ENCODE assay signal across 8 cellular contexts in the genomic region with DNA sequence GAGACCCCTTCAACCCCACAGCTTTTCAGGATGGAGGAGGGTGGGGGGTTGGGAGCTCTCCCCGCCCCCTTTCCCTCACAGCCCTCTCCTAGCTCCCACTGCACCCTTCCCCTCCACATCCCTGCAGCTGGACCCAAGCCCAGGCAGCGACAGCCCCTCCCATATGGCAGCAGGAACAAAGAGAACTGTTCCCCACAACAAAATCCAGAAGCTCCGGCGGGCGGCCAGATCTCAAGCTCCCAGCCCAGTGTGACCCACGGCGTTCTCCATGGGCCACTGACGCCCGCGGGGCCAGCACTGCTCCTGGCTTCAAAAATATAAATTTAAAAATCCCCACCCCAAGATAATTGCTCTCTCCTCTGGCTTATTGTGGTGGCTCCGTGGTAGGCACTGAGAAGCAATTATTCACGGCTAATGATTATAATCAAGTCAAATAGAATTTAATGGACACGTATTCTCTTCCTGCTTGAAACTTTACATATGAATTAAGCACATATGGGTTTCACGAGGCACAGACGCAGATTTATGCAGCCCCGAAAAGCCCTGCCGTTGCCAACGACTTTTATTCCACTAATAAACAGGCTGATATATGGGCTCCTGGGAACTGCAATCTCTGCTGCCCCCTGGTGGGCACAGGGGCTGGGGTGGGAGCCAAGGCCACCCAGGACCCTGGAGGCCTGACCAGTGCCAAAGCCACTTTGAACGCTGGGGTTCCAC. TPM values are rescaled to one million over a fixed set of nuclear protein-coding genes. Genes with fewer than 3 reads are reported as not detected.
DNase-seq lines count a peak whose midpoint lies in the region; ATAC-seq, FAIRE-seq and TF ChIP-seq lines count a peak whose summit lies in the region.

No MANE protein-coding gene starts in this region.

- no peak for ATAC-seq in GM21529 (IDR thresholded peaks at IDR 0.05; ENCODE audit: unreplicated experiment)

- H3F3A ChIP-seq in neural cell (ENCODE audit: insufficient read depth, low read length, poor library complexity, severe bottlenecking): no peaks in the 10 kb centered on the region

- no peak overlapping the region for H3K4me3 Mint-ChIP-seq in CD4-positive, alpha-beta memory T cell

- H3K27me3 Mint-ChIP-seq in CD4-positive, alpha-beta memory T cell: no peaks in the 10 kb centered on the region

- no peaks in the 10 kb centered on the region for H3K79me2 ChIP-seq in neural cell (replicated peaks; ENCODE audit: insufficient read depth, low read length)

- intact Hi-C loops in CD4-positive, alpha-beta memory T cell (cut with micrococcal nuclease): loop anchor here (1.0 kb wide), 3 partner anchors 148 to 380 kb away; a partner anchor contains a TSS

- no peaks in the 10 kb centered on the region for H3K36me3 ChIP-seq in CD4-positive, alpha-beta memory T cell (ENCODE audit: insufficient read depth, low read length)
- H3K36me3 ChIP-seq in neural cell (ENCODE audit: insufficient read depth, low read length): no peaks in the 10 kb centered on the region

- H3K9me3 ChIP-seq in CD4-positive, alpha-beta memory T cell (ENCODE audit: control insufficient read depth in 1 of 2, low read length in 2 of 2): no peaks in the 10 kb centered on the region
- no peaks in the 10 kb centered on the region for H3K9me3 ChIP-seq in neural cell (ENCODE audit: low read length)

- TF ChIP-seq RAD21 in neural cell (conservative IDR thresholded peaks at IDR 0.05): peak; percentile 97

- H3K27ac Mint-ChIP-seq in CD4-positive, alpha-beta memory T cell: no peak overlapping the region

- no peaks in the 10 kb centered on the region for H3K9me3 Mint-ChIP-seq in CD4-positive, alpha-beta memory T cell

- H3K4me3 ChIP-seq in CD4-positive, alpha-beta memory T cell (ENCODE audit: low read length in 2 of 2): no peak overlapping the region
- no peak overlapping the region for H3K4me3 ChIP-seq in neural cell (ENCODE audit: low read length)

- no peak overlapping the region for H3K27ac ChIP-seq in CD4-positive, alpha-beta memory T cell (ENCODE audit: low read depth, low read length)
- no peak overlapping the region for H3K27ac ChIP-seq in neural cell (ENCODE audit: low read length)

- peak; percentile 97 for TF ChIP-seq CTCF in neural cell (IDR thresholded peaks at IDR 0.05; ENCODE audit: poor library complexity, severe bottlenecking)

- no peak for FAIRE-seq in RCC 7860 (lab: Jason Lieb, UNC)

- H3K27me3 ChIP-seq in CD4-positive, alpha-beta memory T cell (ENCODE audit: insufficient read depth, low read length): no peaks in the 10 kb centered on the region
- no peaks in the 10 kb centered on the region for H3K27me3 ChIP-seq in neural cell (ENCODE audit: insufficient read depth, low read depth, low read length)

- H3K4me1 ChIP-seq in CD4-positive, alpha-beta memory T cell (ENCODE audit: insufficient read depth, low read length): no peaks in the 10 kb centered on the region

- no peaks in the 10 kb centered on the region for H4K20me1 ChIP-seq in neural cell (ENCODE audit: insufficient read depth)

- CTCF ChIA-PET in CD4-positive, alpha-beta memory T cell (lab: Charles Lee; ENCODE audit: partially characterized antibody): interaction anchor here (0.8 to 7.7 kb wide), 11 partner anchors 13 to 382 kb away, joined by 3 to 114 read pairs (median 4); a partner anchor contains a TSS

- DNase-seq in CD4-positive, alpha-beta memory T cell: peak; percentile 57 to 66 (median 63)
- DNase-seq in HuH-7 (ENCODE audit: low spot score): peak; percentile 81
- peak; percentile 25 for DNase-seq in RCC 7860 (ENCODE audit: low spot score)
- DNase-seq in activated T-helper 1 cell treated with anti-CD3 and anti-CD28 coated beads, Interleukin-2, amount 50 U/mL, for 16 hours (ENCODE audit: low read depth in 1 of 2, low spot score in 1 of 2): peak; percentile 52 to 58
- peak; percentile 68 for DNase-seq in fibroblast of peridontal ligament (ENCODE audit: extremely low read depth)
- DNase-seq in stimulated activated naive CD4-positive, alpha-beta T cell treated with Interleukin-2 at 50 U/mL for 16 hours (lab: John Stamatoyannopoulos, UW): peak; percentile 57

- no peak overlapping the region for H3K4me2 ChIP-seq in neural cell (ENCODE audit: low read length)

- TF ChIP-seq EP300 in neural cell (conservative IDR thresholded peaks at IDR 0.05; ENCODE audit: poor library complexity, severe bottlenecking): no peak

- no peak overlapping the region for H2AFZ ChIP-seq in neural cell (ENCODE audit: low read depth, low read length)

- no peaks in the 10 kb centered on the region for H3K9me2 ChIP-seq in neural cell (ENCODE audit: insufficient read depth, low read length)

- peaks cover 8 to 13% (median 9%) of the 10 kb centered on the region in 4 donors for H3K4me1 Mint-ChIP-seq in CD4-positive, alpha-beta memory T cell

- H3K9ac ChIP-seq in neural cell (ENCODE audit: low read length): peak overlapping the region; percentile 9

- H3K36me3 Mint-ChIP-seq in CD4-positive, alpha-beta memory T cell: no peaks in the 10 kb centered on the region

- POLR2A ChIA-PET in CD4-positive, alpha-beta memory T cell (lab: Charles Lee; ENCODE audit: partially characterized antibody): interaction anchor here (0.6 to 1.4 kb wide), 4 partner anchors 135 to 333 kb away, joined by 3 to 8 read pairs (median 4); no protein-coding TSS in a partner anchor

TF ChIP-seq in neural cell, 6 proteins besides CTCF, POLR2A, EP300 and RAD21:
- TF ChIP-seq, protein P1, sequence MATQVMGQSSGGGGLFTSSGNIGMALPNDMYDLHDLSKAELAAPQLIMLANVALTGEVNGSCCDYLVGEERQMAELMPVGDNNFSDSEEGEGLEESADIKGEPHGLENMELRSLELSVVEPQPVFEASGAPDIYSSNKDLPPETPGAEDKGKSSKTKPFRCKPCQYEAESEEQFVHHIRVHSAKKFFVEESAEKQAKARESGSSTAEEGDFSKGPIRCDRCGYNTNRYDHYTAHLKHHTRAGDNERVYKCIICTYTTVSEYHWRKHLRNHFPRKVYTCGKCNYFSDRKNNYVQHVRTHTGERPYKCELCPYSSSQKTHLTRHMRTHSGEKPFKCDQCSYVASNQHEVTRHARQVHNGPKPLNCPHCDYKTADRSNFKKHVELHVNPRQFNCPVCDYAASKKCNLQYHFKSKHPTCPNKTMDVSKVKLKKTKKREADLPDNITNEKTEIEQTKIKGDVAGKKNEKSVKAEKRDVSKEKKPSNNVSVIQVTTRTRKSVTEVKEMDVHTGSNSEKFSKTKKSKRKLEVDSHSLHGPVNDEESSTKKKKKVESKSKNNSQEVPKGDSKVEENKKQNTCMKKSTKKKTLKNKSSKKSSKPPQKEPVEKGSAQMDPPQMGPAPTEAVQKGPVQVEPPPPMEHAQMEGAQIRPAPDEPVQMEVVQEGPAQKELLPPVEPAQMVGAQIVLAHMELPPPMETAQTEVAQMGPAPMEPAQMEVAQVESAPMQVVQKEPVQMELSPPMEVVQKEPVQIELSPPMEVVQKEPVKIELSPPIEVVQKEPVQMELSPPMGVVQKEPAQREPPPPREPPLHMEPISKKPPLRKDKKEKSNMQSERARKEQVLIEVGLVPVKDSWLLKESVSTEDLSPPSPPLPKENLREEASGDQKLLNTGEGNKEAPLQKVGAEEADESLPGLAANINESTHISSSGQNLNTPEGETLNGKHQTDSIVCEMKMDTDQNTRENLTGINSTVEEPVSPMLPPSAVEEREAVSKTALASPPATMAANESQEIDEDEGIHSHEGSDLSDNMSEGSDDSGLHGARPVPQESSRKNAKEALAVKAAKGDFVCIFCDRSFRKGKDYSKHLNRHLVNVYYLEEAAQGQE (IDR thresholded peaks at IDR 0.05; ENCODE audit: borderline replicate concordance): no peak
- TF ChIP-seq TAF1 (IDR thresholded peaks at IDR 0.05; ENCODE audit: low read depth) (peak; percentile 26), EZH2 (IDR thresholded peaks at IDR 0.05; ENCODE audit: borderline replicate concordance, insufficient read depth, low read length, poor library complexity, severe bottlenecking) (no peak), POLR2AphosphoS5 (IDR thresholded peaks at IDR 0.05) (no peak), SMC3 (conservative IDR thresholded peaks at IDR 0.05; ENCODE audit: poor library complexity) (peak; percentile 99)

RNA-seq across cellular contexts. Expression of a gene that starts 17.6 kb away (rescaled TPM):
- 1 to 10 TPM; 8.1 to 8.7 TPM for total RNA-seq in CD4-positive, alpha-beta memory T cell
- 1 to 10 TPM; 5.0 to 6.5 TPM for polyA plus RNA-seq in CD4-positive, alpha-beta memory T cell
- polyA plus RNA-seq in neural cell: 19.9 and 30.8 TPM in 2 replicates
- 7.8 and 8.2 TPM in 2 replicates for polyA minus RNA-seq in neural cell

RNA-seq across cellular contexts. Expression of a gene that starts 37.6 kb away (rescaled TPM):
- 100 to 1,000 TPM in 1 of 2 experiments, 10 to 100 TPM in 1; 97.4 to 106 TPM for total RNA-seq in CD4-positive, alpha-beta memory T cell
- 10 to 100 TPM; 37.1 to 98.8 TPM for polyA plus RNA-seq in CD4-positive, alpha-beta memory T cell
- polyA plus RNA-seq in neural cell: 161 and 174 TPM in 2 replicates
- 116 and 139 TPM in 2 replicates for polyA minus RNA-seq in neural cell

RNA-seq across cellular contexts. Expression of a gene that starts 58.2 kb away (rescaled TPM):
- 100 to 1,000 TPM; 149 to 152 TPM for total RNA-seq in CD4-positive, alpha-beta memory T cell
- 100 to 1,000 TPM; 198 to 202 TPM for polyA plus RNA-seq in CD4-positive, alpha-beta memory T cell
- polyA plus RNA-seq in neural cell: 0.89 TPM in 1 of 2 replicates, not detected in the other
- 0.73 and 0.81 TPM in 2 replicates for polyA minus RNA-seq in neural cell

Comparison
In these comparisons a context has a peak if more than half of its experiments do, and no peak if none do; other contexts are left out.
1. DNase-seq: peak in every context shown above with its lines; median percentile 81 in HuH-7; 68 in fibroblast of peridontal ligament; 63 in CD4-positive, alpha-beta memory T cell; 57 in stimulated activated naive CD4-positive, alpha-beta T cell treated with Interleukin-2 at 50 U/mL for 16 hours; 55 in activated T-helper 1 cell treated with anti-CD3 and anti-CD28 coated beads, Interleukin-2, amount 50 U/mL, for 16 hours; 25 in RCC 7860.
2. RNA of a gene that starts 58.2 kb away (polyA plus RNA-seq): 198 to 202 TPM in CD4-positive, alpha-beta memory T cell; 0.89 TPM in neural cell; every median in the first group is over 100 times any median in the second.